ENCODE assay signal across 12 cellular contexts in genomic region chr1:183689770-183690204, GRCh38. TPM values are rescaled to one million over a fixed set of nuclear protein-coding genes. Genes with fewer than 3 reads are reported as not detected.
DNase-seq lines count a peak whose midpoint lies in the region; ATAC-seq and TF ChIP-seq lines count a peak whose summit lies in the region.
"Had no signal": no experiment of that assay in that cellular context is flagged by ENCODE, and none has a peak within 500 bp of the region (broad histone marks: within the 10 kb centered on the region; RNA-seq: fewer than 3 reads in every experiment).

No MANE protein-coding gene starts in this region.

- no peaks in the 10 kb centered on the region for H3K36me3 ChIP-seq in BE2C
- no peaks in the 10 kb centered on the region for H3K36me3 ChIP-seq in neural progenitor cell
- H3K36me3 ChIP-seq: upper lobe of left lung had no signal

- ATAC-seq in GM18508 (IDR thresholded peaks at IDR 0.05; ENCODE audit: insufficient read depth, unreplicated experiment): peak; percentile 83
- peak; percentile 73 for ATAC-seq in GM21737 (IDR thresholded peaks at IDR 0.05; ENCODE audit: unreplicated experiment)
- ATAC-seq in HG03520 (IDR thresholded peaks at IDR 0.05; ENCODE audit: unreplicated experiment): peak; percentile 71

- H3K4me3 ChIP-seq in BE2C (ENCODE audit: low read depth, low read length): no peak overlapping the region
- H3K4me3 ChIP-seq in neural progenitor cell: no peak overlapping the region
- H3K4me3 ChIP-seq: upper lobe of left lung had no signal

- H2AFZ ChIP-seq in neural progenitor cell (replicated peaks): no peak overlapping the region

- no peaks in the 10 kb centered on the region for H3K9me3 Mint-ChIP-seq in neural progenitor cell
- H3K9me3 Mint-ChIP-seq in activated T-cell treated with anti-CD3 and anti-CD28 coated beads, Interleukin-2, amount 50 U/mL, for 24 hours: no peaks in the 10 kb centered on the region
- H3K9me3 Mint-ChIP-seq: activated naive CD4-positive, alpha-beta T cell treated with anti-CD3 and anti-CD28 coated beads, Interleukin-2, amount 50 U/mL, for 24 hours had no signal

- peaks cover 2% of the 10 kb centered on the region; the same call in 1 of the 2 replicates for H3K4me1 ChIP-seq in BE2C
- H3K4me1 ChIP-seq in neural progenitor cell: no peaks in the 10 kb centered on the region

- no peaks in the 10 kb centered on the region for H4K20me1 ChIP-seq in neural progenitor cell (ENCODE audit: low read depth)

- H3K4me2 ChIP-seq in neural progenitor cell: no peak overlapping the region

- H3K79me2 ChIP-seq in neural progenitor cell (ENCODE audit: low read depth): no peaks in the 10 kb centered on the region

- no peak overlapping the region for H3K27ac ChIP-seq in neural progenitor cell
- H3K27ac ChIP-seq: upper lobe of left lung had no signal

- no peaks in the 10 kb centered on the region for H3K36me3 Mint-ChIP-seq in neural progenitor cell
- H3K36me3 Mint-ChIP-seq in activated T-cell treated with anti-CD3 and anti-CD28 coated beads, Interleukin-2, amount 50 U/mL, for 24 hours (ENCODE audit: low read depth): no peaks in the 10 kb centered on the region
- H3K36me3 Mint-ChIP-seq: activated naive CD4-positive, alpha-beta T cell treated with anti-CD3 and anti-CD28 coated beads, Interleukin-2, amount 50 U/mL, for 24 hours had no signal

- no peaks in the 10 kb centered on the region for H3K9me3 ChIP-seq in BE2C
- H3K9me3 ChIP-seq in neural progenitor cell (ENCODE audit: low read depth): no peaks in the 10 kb centered on the region
- H3K9me3 ChIP-seq: upper lobe of left lung had no signal

- peaks cover 4% of the 10 kb centered on the region for H3K27me3 Mint-ChIP-seq in neural progenitor cell (ENCODE audit: insufficient read depth, low read depth)
- H3K27me3 Mint-ChIP-seq in activated T-cell treated with anti-CD3 and anti-CD28 coated beads, Interleukin-2, amount 50 U/mL, for 24 hours: no peaks in the 10 kb centered on the region
- H3K27me3 Mint-ChIP-seq: activated naive CD4-positive, alpha-beta T cell treated with anti-CD3 and anti-CD28 coated beads, Interleukin-2, amount 50 U/mL, for 24 hours had no signal

- peaks cover 5% of the 10 kb centered on the region for H3K4me1 Mint-ChIP-seq in neural progenitor cell
- H3K4me1 Mint-ChIP-seq in activated T-cell treated with anti-CD3 and anti-CD28 coated beads, Interleukin-2, amount 50 U/mL, for 24 hours (ENCODE audit: low read depth): peaks cover 7% of the 10 kb centered on the region

- H3K4me3 Mint-ChIP-seq in neural progenitor cell: no peak overlapping the region
- no peak overlapping the region for H3K4me3 Mint-ChIP-seq in activated T-cell treated with anti-CD3 and anti-CD28 coated beads, Interleukin-2, amount 50 U/mL, for 24 hours
- H3K4me3 Mint-ChIP-seq: activated naive CD4-positive, alpha-beta T cell treated with anti-CD3 and anti-CD28 coated beads, Interleukin-2, amount 50 U/mL, for 24 hours had no signal

- H3K27me3 ChIP-seq in BE2C: no peaks in the 10 kb centered on the region
- H3K27me3 ChIP-seq in neural progenitor cell: no peaks in the 10 kb centered on the region
- H3K27me3 ChIP-seq: upper lobe of left lung had no signal

- no peak overlapping the region for H3K27ac Mint-ChIP-seq in neural progenitor cell
- no peak overlapping the region for H3K27ac Mint-ChIP-seq in activated T-cell treated with anti-CD3 and anti-CD28 coated beads, Interleukin-2, amount 50 U/mL, for 24 hours
- H3K27ac Mint-ChIP-seq: activated naive CD4-positive, alpha-beta T cell treated with anti-CD3 and anti-CD28 coated beads, Interleukin-2, amount 50 U/mL, for 24 hours had no signal

- H3F3A ChIP-seq in neural progenitor cell (ENCODE audit: low read depth): no peaks in the 10 kb centered on the region

- peak; percentile 20 for DNase-seq in BE2C
- no peak for DNase-seq in neural progenitor cell (ENCODE audit: low spot score)
- no peak for DNase-seq in pons (ENCODE audit: low spot score)
- no peak for DNase-seq in NCI-H1048 (lab: John Stamatoyannopoulos, UW)
- DNase-seq in activated T-cell treated with anti-CD3 and anti-CD28 coated beads, Interleukin-2, amount 50 U/mL, for 24 hours: no peak
- DNase-seq: C1 segment of cervical spinal cord, upper lobe of left lung had no signal

- no peak overlapping the region for H3K9ac ChIP-seq in neural progenitor cell

- TF ChIP-seq CTCF in BE2C (IDR thresholded peaks at IDR 0.05; ENCODE audit: low read depth, low read length): no peak
- no peak for TF ChIP-seq CTCF in neural progenitor cell (IDR thresholded peaks at IDR 0.05)

RNA-seq across cellular contexts. Expression of gene APOBEC4, which starts 36.7 kb away (rescaled TPM):
- not detected for polyA plus RNA-seq in BE2C (2012; ENCODE audit: insufficient read depth, insufficient read length, low read depth)
- total RNA-seq in neural progenitor cell (ENCODE audit: low replicate concordance): not detected in 2 replicates
- polyA plus RNA-seq: neural cell had no signal

RNA-seq across cellular contexts. Expression of gene ARPC5, which starts 54.2 kb away (rescaled TPM):
- polyA plus RNA-seq in BE2C (2012; ENCODE audit: insufficient read depth, insufficient read length, low read depth): 92.3 TPM
- total RNA-seq in neural progenitor cell (ENCODE audit: low replicate concordance): 90.1 and 131 TPM in 2 replicates
